ENCODE assay signal across 10 cellular contexts in genomic region chr2:201984800-201985525, GRCh38. TPM values are rescaled to one million over a fixed set of nuclear protein-coding genes. Genes with fewer than 3 reads are reported as not detected.
DNase-seq lines count a peak whose midpoint lies in the region; ATAC-seq and TF ChIP-seq lines count a peak whose summit lies in the region.
"Had no signal": no experiment of that assay in that cellular context is flagged by ENCODE, and none has a peak within 500 bp of the region (broad histone marks: within the 10 kb centered on the region; RNA-seq: fewer than 3 reads in every experiment).

No MANE protein-coding gene starts in this region.

- no peaks in the 10 kb centered on the region for H3K27me3 Mint-ChIP-seq in activated naive CD8-positive, alpha-beta T cell treated with anti-CD3 and anti-CD28 coated beads, Interleukin-2, amount 10 ng/mL, durations not matched to agents 7 days and 5 days
- H3K27me3 Mint-ChIP-seq: CD4-positive, CD25-positive, alpha-beta regulatory T cell had no signal

- H3K27ac Mint-ChIP-seq in activated naive CD8-positive, alpha-beta T cell treated with anti-CD3 and anti-CD28 coated beads, Interleukin-2, amount 10 ng/mL, durations not matched to agents 7 days and 5 days, result no peak overlapping the region
- H3K27ac Mint-ChIP-seq: activated B cell treated with CpG ODN at 0.5 μM for 24 hours; CD4-positive, CD25-positive, alpha-beta regulatory T cell had no signal

- H3K9me3 Mint-ChIP-seq in activated naive CD8-positive, alpha-beta T cell treated with anti-CD3 and anti-CD28 coated beads, Interleukin-2, amount 10 ng/mL, durations not matched to agents 7 days and 5 days, result no peaks in the 10 kb centered on the region
- H3K9me3 Mint-ChIP-seq: activated B cell treated with CpG ODN at 0.5 μM for 24 hours; CD4-positive, CD25-positive, alpha-beta regulatory T cell had no signal

- CTCF ChIA-PET in GM10248 (lab: Yijun Ruan, JAX), result interaction anchor here (1.2 to 1.3 kb wide), 2 partner anchors 12 to 15 kb away, joined by 3 read pairs; no protein-coding TSS in a partner anchor

- H3K36me3 Mint-ChIP-seq in activated naive CD8-positive, alpha-beta T cell treated with anti-CD3 and anti-CD28 coated beads, Interleukin-2, amount 10 ng/mL, durations not matched to agents 7 days and 5 days, result no peaks in the 10 kb centered on the region

- H3K4me1 Mint-ChIP-seq in activated naive CD8-positive, alpha-beta T cell treated with anti-CD3 and anti-CD28 coated beads, Interleukin-2, amount 10 ng/mL, durations not matched to agents 7 days and 5 days, result peaks cover 6% of the 10 kb centered on the region
- H3K4me1 Mint-ChIP-seq: activated B cell treated with CpG ODN at 0.5 μM for 24 hours; CD4-positive, CD25-positive, alpha-beta regulatory T cell had no signal

- peak; percentile 50 for ATAC-seq in activated naive CD8-positive, alpha-beta T cell treated with anti-CD3 and anti-CD28 coated beads, Interleukin-2, amount 10 ng/mL, durations not matched to agents 7 days and 5 days (ENCODE audit: low read depth)

- POLR2A ChIA-PET in activated naive CD8-positive, alpha-beta T cell treated with anti-CD3 and anti-CD28 coated beads, Interleukin-2, amount 10 ng/mL, durations not matched to agents 7 days and 5 days (lab: Charles Lee), result no interaction called here
- POLR2A ChIA-PET in GM10248 (lab: Yijun Ruan, JAX), result no interaction called here

- TF ChIP-seq CTCF in GM10248 (IDR thresholded peaks at IDR 0.05; ENCODE audit: control extremely low read depth, extremely low read depth, low read depth, missing control alignments), result no peak

- peak; percentile 7 for DNase-seq in stimulated activated CD4-positive, alpha-beta T cell treated with anti-CD3 and anti-CD28 coated beads, Interleukin-15, amount 100 ng/mL, for 24 hours
- no peak for DNase-seq in stimulated activated CD4-positive, alpha-beta T cell treated with anti-CD3 and anti-CD28 coated beads, Interleukin-4, amount 100 ng/mL, for 4 hours
- no peak for DNase-seq in activated naive CD8-positive, alpha-beta T cell treated with anti-CD3 and anti-CD28 coated beads, Interleukin-2, amount 10 ng/mL, durations not matched to agents 7 days and 5 days
- peak; percentile 15 for DNase-seq in mucosa of gallbladder (ENCODE audit: low spot score)
- no peak for DNase-seq in NCI-H526 (lab: John Stamatoyannopoulos, UW)
- no peak for DNase-seq in NCI-H1930 (lab: John Stamatoyannopoulos, UW)
- no peak for DNase-seq in D341Med (ENCODE audit: low spot score)
- DNase-seq in GM10248 (ENCODE audit: extremely low spot score), result no peak
- DNase-seq: activated B cell treated with CpG ODN at 0.5 μM for 24 hours had no signal

- no peak overlapping the region for H3K4me3 Mint-ChIP-seq in activated naive CD8-positive, alpha-beta T cell treated with anti-CD3 and anti-CD28 coated beads, Interleukin-2, amount 10 ng/mL, durations not matched to agents 7 days and 5 days
- H3K4me3 Mint-ChIP-seq: activated B cell treated with CpG ODN at 0.5 μM for 24 hours; CD4-positive, CD25-positive, alpha-beta regulatory T cell had no signal

RNA-seq across cellular contexts. Expression of gene FZD7, which starts 48.7 kb away (rescaled TPM):
- under 1 TPM; 0.44 to 0.82 TPM for total RNA-seq in activated naive CD8-positive, alpha-beta T cell treated with anti-CD3 and anti-CD28 coated beads, Interleukin-2, amount 10 ng/mL, durations not matched to agents 7 days and 5 days
- 10.4 TPM for total RNA-seq in mucosa of gallbladder

Comparison
In these comparisons a context has a peak if more than half of its experiments do, and no peak if none do; other contexts are left out.
1. DNase-seq: peak in stimulated activated CD4-positive, alpha-beta T cell treated with anti-CD3 and anti-CD28 coated beads, Interleukin-15, amount 100 ng/mL, for 24 hours (single experiment) and mucosa of gallbladder (single experiment); none in stimulated activated CD4-positive, alpha-beta T cell treated with anti-CD3 and anti-CD28 coated beads, Interleukin-4, amount 100 ng/mL, for 4 hours (0 of 2), activated naive CD8-positive, alpha-beta T cell treated with anti-CD3 and anti-CD28 coated beads, Interleukin-2, amount 10 ng/mL, durations not matched to agents 7 days and 5 days (single experiment), NCI-H526 (0 of 2), NCI-H1930 (0 of 2), D341Med (single experiment) and GM10248 (single experiment).